ENCODE assay signal across 8 cellular contexts in genomic region chr19:778910-779653, GRCh38. TPM values are rescaled to one million over a fixed set of nuclear protein-coding genes. Genes with fewer than 3 reads are reported as not detected.
DNase-seq lines count a peak whose midpoint lies in the region; ATAC-seq and TF ChIP-seq lines count a peak whose summit lies in the region.

No MANE protein-coding gene starts in this region.

- H3K36me3 Mint-ChIP-seq in T-cell = no peaks in the 10 kb centered on the region
- no peaks in the 10 kb centered on the region for H3K36me3 Mint-ChIP-seq in stimulated activated memory B cell treated with anti-CD40 and anti-IgM and Interleukin-4, amounts not matched to agents 10 μg/mL and 1 μg/mL and 100 μg/mL, for 72 hours
- no peaks in the 10 kb centered on the region for H3K36me3 Mint-ChIP-seq in glutamatergic neuron (ENCODE audit: unreplicated experiment)

- WGBS in esophagus squamous epithelium, 2 donors = 31 to 45% methylated on average over 22 to 23 of the region's 36 CpGs

- intact Hi-C loops in PC-9 (cut with micrococcal nuclease; ENCODE audit: unreplicated experiment) (no loop called here), esophagus squamous epithelium (cut with DNase I) (loop anchor here (10.0 kb wide), 1 partner anchor 76 kb away; the partner anchor contains the start of genes CFD and ELANE)

- no peaks in the 10 kb centered on the region for H3K4me1 Mint-ChIP-seq in T-cell
- H3K4me1 Mint-ChIP-seq in stimulated activated memory B cell treated with anti-CD40 and anti-IgM and Interleukin-4, amounts not matched to agents 10 μg/mL and 1 μg/mL and 100 μg/mL, for 72 hours = no peaks in the 10 kb centered on the region
- peaks cover 9% of the 10 kb centered on the region for H3K4me1 Mint-ChIP-seq in glutamatergic neuron (ENCODE audit: low read depth, unreplicated experiment)

- H3K79me2 ChIP-seq in PC-9 (ENCODE audit: low read depth) = peaks cover 14% of the 10 kb centered on the region

- H3K27me3 ChIP-seq in PC-9 (ENCODE audit: insufficient read depth, low read depth) (no peaks in the 10 kb centered on the region), esophagus squamous epithelium (peaks cover 0 to 8% (median 0%) of the 10 kb centered on the region in 4 donors)

- H3F3A ChIP-seq in PC-9 (ENCODE audit: insufficient read depth, low read depth) = peaks cover 33% of the 10 kb centered on the region

- TF ChIP-seq CTCF in AG10803 (conservative IDR thresholded peaks at IDR 0.05; ENCODE audit: low read length) (no peak), PC-9 (conservative IDR thresholded peaks at IDR 0.05) (no peak), esophagus squamous epithelium (IDR thresholded peaks at IDR 0.05) (peak in 1 of 6 experiments; percentile 4), glutamatergic neuron (IDR thresholded peaks at IDR 0.05; ENCODE audit: partially characterized antibody, unreplicated experiment) (no peak)

- no peak overlapping the region for H3K27ac Mint-ChIP-seq in T-cell
- no peak overlapping the region for H3K27ac Mint-ChIP-seq in stimulated activated memory B cell treated with anti-CD40 and anti-IgM and Interleukin-4, amounts not matched to agents 10 μg/mL and 1 μg/mL and 100 μg/mL, for 72 hours
- no peak overlapping the region for H3K27ac Mint-ChIP-seq in glutamatergic neuron (ENCODE audit: unreplicated experiment)

- no peak for ATAC-seq in T-cell (replicated peaks in 1 of 4)
- ATAC-seq in stimulated activated memory B cell treated with anti-CD40 and anti-IgM and Interleukin-4, amounts not matched to agents 10 μg/mL and 1 μg/mL and 100 μg/mL, for 72 hours = no peak
- no peak for ATAC-seq in GM18511 (IDR thresholded peaks at IDR 0.05; ENCODE audit: unreplicated experiment)

- H3K4me2 ChIP-seq in PC-9 = peak overlapping the region; percentile 50

- H3K9me2 ChIP-seq in PC-9 (ENCODE audit: insufficient read depth) = no peaks in the 10 kb centered on the region

- H3K4me1 ChIP-seq in PC-9 (replicated peaks; ENCODE audit: insufficient read depth) (peaks cover 32% of the 10 kb centered on the region), esophagus squamous epithelium (peaks cover 15 to 44% (median 19%) of the 10 kb centered on the region in 3 donors)

- H2AFZ ChIP-seq in PC-9 = no peak overlapping the region

- BruUV-seq in PC-9 (replicated peaks; lab: Mats Ljungman, UMichigan) = no TSS peak

- H3K27me3 Mint-ChIP-seq in T-cell = peaks cover 3% of the 10 kb centered on the region in 2 donors
- H3K27me3 Mint-ChIP-seq in stimulated activated memory B cell treated with anti-CD40 and anti-IgM and Interleukin-4, amounts not matched to agents 10 μg/mL and 1 μg/mL and 100 μg/mL, for 72 hours = peaks cover 37% of the 10 kb centered on the region
- H3K27me3 Mint-ChIP-seq in glutamatergic neuron (ENCODE audit: unreplicated experiment) = peaks cover 7% of the 10 kb centered on the region

- H3K4me3 ChIP-seq in AG10803 (ENCODE audit: low read length) (no peak overlapping the region), PC-9 (no peak overlapping the region), esophagus squamous epithelium (peak overlapping the region in 3 of 4 donors; percentile 3 to 37 (median 13))

- POLR2A ChIA-PET in PC-9 (lab: Charles Lee; ENCODE audit: unreplicated experiment) (no interaction called here), T-cell (lab: Charles Lee) (no interaction called here)

- CTCF ChIA-PET in PC-9 (lab: Charles Lee) (no interaction called here), T-cell (lab: Charles Lee) (no interaction called here)

- H3K27ac ChIP-seq in PC-9 = peak overlapping the region; percentile 62
- H3K27ac ChIP-seq in esophagus squamous epithelium = peak overlapping the region; percentile 68 to 87 (median 81)

- no peak for TF ChIP-seq POLR2A in esophagus squamous epithelium (IDR thresholded peaks at IDR 0.05)

- DNase-seq in AG10803 (ENCODE audit: low read depth) = peak; percentile 96
- DNase-seq in PC-9 = peak; percentile 64 to 87
- no peak for DNase-seq in esophagus squamous epithelium (lab: John Stamatoyannopoulos, UW)
- DNase-seq in non-pigmented ciliary epithelial cell (ENCODE audit: low read depth) = peak; percentile 60
- DNase-seq in T-cell = no peak
- no peak for DNase-seq in glutamatergic neuron

- no peaks in the 10 kb centered on the region for H3K36me3 ChIP-seq in PC-9 (ENCODE audit: low read depth)
- no peaks in the 10 kb centered on the region for H3K36me3 ChIP-seq in esophagus squamous epithelium

- H3K9me3 Mint-ChIP-seq in T-cell (no peaks in the 10 kb centered on the region), glutamatergic neuron (ENCODE audit: unreplicated experiment) (peaks cover 7% of the 10 kb centered on the region)
- no peaks in the 10 kb centered on the region for H3K9me3 Mint-ChIP-seq in stimulated activated memory B cell treated with anti-CD40 and anti-IgM and Interleukin-4, amounts not matched to agents 10 μg/mL and 1 μg/mL and 100 μg/mL, for 72 hours

- H3K4me3 Mint-ChIP-seq in T-cell (no peak overlapping the region), glutamatergic neuron (ENCODE audit: unreplicated experiment) (no peak overlapping the region)
- no peak overlapping the region for H3K4me3 Mint-ChIP-seq in stimulated activated memory B cell treated with anti-CD40 and anti-IgM and Interleukin-4, amounts not matched to agents 10 μg/mL and 1 μg/mL and 100 μg/mL, for 72 hours

- H3K9me3 ChIP-seq in PC-9 (ENCODE audit: insufficient read depth, low read depth) = no peaks in the 10 kb centered on the region
- no peaks in the 10 kb centered on the region for H3K9me3 ChIP-seq in esophagus squamous epithelium

- H4K20me1 ChIP-seq in PC-9 (ENCODE audit: insufficient read depth) = no peaks in the 10 kb centered on the region

RNA-seq across cellular contexts. Expression of gene PTBP1, which starts 18.2 kb away (rescaled TPM):
- total RNA-seq in PC-9 (2021) = 461 and 542 TPM in 2 replicates
- 100 to 1,000 TPM; 139 to 167 (median 156) TPM for total RNA-seq in esophagus squamous epithelium
- total RNA-seq in T-cell = 100 to 1,000 TPM; 307 to 343 (median 316) TPM
- total RNA-seq in glutamatergic neuron (ENCODE audit: unreplicated experiment) = 244 TPM

RNA-seq across cellular contexts. Expression of gene MISP, which starts 28.2 kb away (rescaled TPM):
- total RNA-seq in PC-9 (2021) (91.6 and 101 TPM in 2 replicates), esophagus squamous epithelium (1 to 10 TPM in 2 of 4 donors, under 1 TPM in 1, not detected in 1; 0.11 to 1.3 (median 1.0) TPM), T-cell (under 1 TPM in 3 of 5 donors, not detected in 2; 0.10 to 0.16 (median 0.15) TPM), glutamatergic neuron (ENCODE audit: unreplicated experiment) (1.1 TPM)

RNA-seq across cellular contexts. Expression of gene PLPPR3, which starts 42.7 kb away (rescaled TPM):
- total RNA-seq in PC-9 (2021) (0.81 and 0.90 TPM in 2 replicates), esophagus squamous epithelium (not detected), T-cell (under 1 TPM in 3 of 5 donors, not detected in 2; 0.22 to 0.36 (median 0.26) TPM), glutamatergic neuron (ENCODE audit: unreplicated experiment) (392 TPM)

RNA-seq across cellular contexts. Expression of gene AZU1, which starts 48.6 kb away (rescaled TPM):
- total RNA-seq in PC-9 (2021) = not detected in 2 replicates
- not detected for total RNA-seq in esophagus squamous epithelium
- total RNA-seq in T-cell = 1 to 10 TPM in 2 of 5 donors, under 1 TPM in 3; 0.20 to 1.2 (median 0.38) TPM
- total RNA-seq in glutamatergic neuron (ENCODE audit: unreplicated experiment) = 2.2 TPM

Comparison
In these comparisons a context has a peak if more than half of its experiments do, and no peak if none do; other contexts are left out.
1. DNase-seq: peak in AG10803 (single experiment), PC-9 (2 of 2) and non-pigmented ciliary epithelial cell (single experiment); none in esophagus squamous epithelium (single experiment), T-cell (0 of 34) and glutamatergic neuron (single experiment).
2. H3K4me3 ChIP-seq: peak in esophagus squamous epithelium (3 of 4); none in AG10803 (single experiment) and PC-9 (single experiment).
3. RNA of gene MISP, which starts 28.2 kb away (total RNA-seq): 91.6 to 101 TPM in PC-9; 1.1 TPM in glutamatergic neuron (single experiment), 0.11 to 1.3 TPM in esophagus squamous epithelium and 0.10 to 0.16 TPM in T-cell; every median in the first group is over 10 times any median in the second.
4. RNA of gene PLPPR3, which starts 42.7 kb away (total RNA-seq): 392 TPM in glutamatergic neuron (single experiment); 0.81 to 0.90 TPM in PC-9, 0.22 to 0.36 TPM in T-cell and not detected in esophagus squamous epithelium; every median in the first group is over 100 times any median in the second.